Comparison of ENCODE assay signal across 23 cellular contexts in the genomic region with DNA sequence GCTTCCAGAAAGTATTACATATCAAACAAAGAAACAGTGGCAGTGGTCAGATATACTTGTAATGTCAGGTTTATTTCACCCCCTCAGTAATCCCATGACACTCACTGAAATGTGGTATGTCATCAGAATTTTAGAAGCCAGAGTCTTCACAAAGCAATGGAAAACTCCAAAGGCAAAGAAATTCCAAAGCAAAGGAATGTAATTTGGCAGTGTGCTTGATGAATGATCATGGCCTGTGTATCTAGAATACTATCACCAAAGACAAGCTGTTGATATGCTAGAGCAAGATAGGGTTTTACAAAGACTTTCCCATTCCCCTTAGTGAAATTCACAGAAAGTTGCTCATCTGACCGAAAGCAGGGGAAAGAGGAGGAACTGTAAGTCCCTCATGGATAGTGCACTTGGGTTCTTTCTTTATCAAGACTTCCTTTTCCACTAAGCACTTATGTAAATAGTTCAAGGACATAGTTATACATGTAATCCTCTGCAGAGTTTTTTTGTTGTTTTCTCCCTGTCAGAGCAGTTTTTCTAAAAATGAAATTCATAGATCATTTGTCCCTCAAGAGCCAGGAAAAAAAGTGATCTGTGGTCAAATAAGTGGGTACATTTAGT.
DNase-seq lines count a peak whose midpoint lies in the region; ATAC-seq, FAIRE-seq and TF ChIP-seq lines count a peak whose summit lies in the region.
"Had no signal": no experiment of that assay in that cellular context is flagged by ENCODE, and none has a peak within 500 bp of the region (broad histone marks: within the 10 kb centered on the region; RNA-seq: fewer than 3 reads in every experiment).

No MANE protein-coding gene starts in this region.

- CTCF ChIA-PET in HEK293 (lab: Yijun Ruan, JAX), result no interaction called here
- CTCF ChIA-PET in HepG2 (lab: Yijun Ruan, JAX; ENCODE audit: low intra/inter-chr PET ratio, low total read pairs), result no interaction called here
- CTCF ChIA-PET in HEK293T (lab: Yijun Ruan, JAX), result no interaction called here

- POLR2A ChIA-PET in HEK293 (lab: Yijun Ruan, JAX), result no interaction called here
- POLR2A ChIA-PET in HepG2 (lab: Yijun Ruan, JAX), result no interaction called here
- POLR2A ChIA-PET in HEK293T (lab: Yijun Ruan, JAX), result no interaction called here

- WGBS in HepG2 (ENCODE audit: low lambda C conversion rate), result 0% methylated on average over 1 of the region's 1 CpG
- 14% methylated on average over 1 of the region's 1 CpG for WGBS in smooth muscle cell (ENCODE audit: low lambda C conversion rate)

- ATAC-seq in HepG2 (peak; percentile 44; the same call in 2 of the 3 replicates), GM21360 (IDR thresholded peaks at IDR 0.05; ENCODE audit: unreplicated experiment) (no peak)

- H3K27me3 ChIP-seq in HepG2 (ENCODE audit: control insufficient read depth in 1 of 2, insufficient read depth in 2 of 2, low read length in 2 of 2) (no peaks in the 10 kb centered on the region), smooth muscle cell (ENCODE audit: low read depth) (no peaks in the 10 kb centered on the region)
- H3K27me3 ChIP-seq: ascending aorta, dorsolateral prefrontal cortex, uterus had no signal

- no peak overlapping the region for H3K9ac ChIP-seq in HepG2 (ENCODE audit: insufficient read depth, low read depth, low read length)
- H3K9ac ChIP-seq in smooth muscle cell (ENCODE audit: low read depth), result no peak overlapping the region
- H3K9ac ChIP-seq: parathyroid adenoma had no signal

- no peak for FAIRE-seq in HepG2 (lab: Jason Lieb, UNC)
- FAIRE-seq: RCC 7860 had no signal

- BruUV-seq in HepG2 (replicated peaks; lab: Mats Ljungman, UMichigan), result no TSS peak

- H3K4me1 ChIP-seq in HEK293 (ENCODE audit: control insufficient read depth, insufficient read depth, low read length) (no peaks in the 10 kb centered on the region), HepG2 (ENCODE audit: insufficient read depth, low read length) (peaks cover 25% of the 10 kb centered on the region), smooth muscle cell (ENCODE audit: low read depth) (no peaks in the 10 kb centered on the region)
- H3K4me1 ChIP-seq: ascending aorta, parathyroid adenoma, uterus had no signal

- DNase-seq in astrocyte of the hippocampus (ENCODE audit: low read depth, low spot score) (peak; percentile 43), HepG2 (ENCODE audit: low spot score) (peak; percentile 2), smooth muscle cell (lab: John Stamatoyannopoulos, UW; ENCODE audit: unreplicated experiment) (no peak), HEK293T (ENCODE audit: extremely low spot score) (no peak), NCI-H446 treated with DMSO at 0.1 percent for 48 hours (lab: John Stamatoyannopoulos, UW) (no peak)
- DNase-seq: activated effector memory CD4-positive, alpha-beta T cell treated with anti-CD3 and anti-CD28 coated beads, Interleukin-2, amount 50 U/mL, for 16 hours; activated naive CD8-positive, alpha-beta T cell treated with anti-CD3 and anti-CD28 coated beads for 36 hours; activated T-cell treated with anti-CD3 and anti-CD28 coated beads, Interleukin-2, amount 50 U/mL, for 1 hour; dorsolateral prefrontal cortex; H9; islet precursor cell; NCI-H1105 treated with DMSO at 0.1 percent for 48 hours; NCI-H2029; NCI-H2227 treated with DMSO at 0.1 percent for 48 hours; right cardiac atrium; stimulated activated naive CD4-positive, alpha-beta T cell treated with Interleukin-2 at 50 U/mL for 16 hours; uterus had no signal

- H2AFZ ChIP-seq in HepG2 (ENCODE audit: low read length) (no peak overlapping the region), smooth muscle cell (ENCODE audit: low read depth) (peak overlapping the region; percentile 45)
- H2AFZ ChIP-seq: parathyroid adenoma had no signal

- H3K4me2 ChIP-seq in HepG2 (ENCODE audit: low read depth, low read length) (no peak overlapping the region), smooth muscle cell (no peak overlapping the region)

- no peaks in the 10 kb centered on the region for H3K9me3 ChIP-seq in HEK293 (ENCODE audit: control insufficient read depth, insufficient read depth, low read depth, low read length)
- peaks cover 5% of the 10 kb centered on the region; the same call in 1 of the 2 replicates for H3K9me3 ChIP-seq in HepG2 (ENCODE audit: low read length)
- no peaks in the 10 kb centered on the region for H3K9me3 ChIP-seq in smooth muscle cell (replicated peaks; ENCODE audit: low read depth)
- H3K9me3 ChIP-seq: ascending aorta, thoracic aorta, uterus had no signal

- H3K27ac ChIP-seq in HEK293 (ENCODE audit: extremely low read depth, low read depth, low read length) (no peak overlapping the region), HepG2 (ENCODE audit: extremely low read length, insufficient read depth, low read length) (no peak overlapping the region), smooth muscle cell (ENCODE audit: low read depth) (no peak overlapping the region)
- H3K27ac ChIP-seq: ascending aorta, dorsolateral prefrontal cortex, parathyroid adenoma, thoracic aorta, uterus had no signal

- no peak for TF ChIP-seq EP300 in HepG2 (IDR thresholded peaks at IDR 0.05; ENCODE audit: low read depth in 2 of 2, low read length in 2 of 2)
- TF ChIP-seq EP300 in HepG2 (CRISPR knock-in tag; IDR thresholded peaks at IDR 0.05; ENCODE audit: borderline replicate concordance), result no peak

- H3K79me2 ChIP-seq in HepG2 (ENCODE audit: insufficient read depth, low read length) (no peaks in the 10 kb centered on the region), smooth muscle cell (ENCODE audit: low read depth) (no peaks in the 10 kb centered on the region)
- H3K79me2 ChIP-seq: parathyroid adenoma had no signal

- TF ChIP-seq RAD21 in HepG2 (CRISPR knock-in tag; IDR thresholded peaks at IDR 0.05), result no peak

- intact Hi-C loops in HepG2 (cut with micrococcal nuclease; ENCODE audit: unreplicated experiment), result no loop called here

- H3F3A ChIP-seq in smooth muscle cell (ENCODE audit: low read depth), result no peaks in the 10 kb centered on the region

- in situ Hi-C loops in HepG2 (cut with HindIII; ENCODE audit: extremely low pct_ligation_motif_present, low pct_unique_long_range_greater_than_20kb), result no loop called here

- H3K36me3 ChIP-seq in HEK293 (ENCODE audit: control insufficient read depth in 2 of 2, insufficient read depth in 1 of 2, low read length in 2 of 2), result no peaks in the 10 kb centered on the region
- no peaks in the 10 kb centered on the region for H3K36me3 ChIP-seq in HepG2 (replicated peaks in 1 of 2; ENCODE audit: control insufficient read depth in 1 of 2, insufficient read depth in 2 of 2, low read length in 2 of 2)
- H3K36me3 ChIP-seq in smooth muscle cell (ENCODE audit: low read depth), result no peaks in the 10 kb centered on the region
- H3K36me3 ChIP-seq: ascending aorta, thoracic aorta, uterus had no signal

- no peaks in the 10 kb centered on the region for H4K20me1 ChIP-seq in HepG2 (ENCODE audit: insufficient read depth, low read length)
- H4K20me1 ChIP-seq in smooth muscle cell (ENCODE audit: low read depth), result no peaks in the 10 kb centered on the region

- H3K4me3 ChIP-seq in HEK293 (ENCODE audit: low read depth, low read length), result no peak overlapping the region
- no peak overlapping the region for H3K4me3 ChIP-seq in HepG2 (replicated peaks in 1 of 3; ENCODE audit: insufficient read depth in 1 of 3, low read depth in 2 of 3, low read length in 3 of 3)
- H3K4me3 ChIP-seq in smooth muscle cell, result no peak overlapping the region
- H3K4me3 ChIP-seq: ascending aorta, dorsolateral prefrontal cortex, thoracic aorta, uterus had no signal

- no peak for TF ChIP-seq POLR2A in HepG2 (IDR thresholded peaks at IDR 0.05; ENCODE audit: insufficient read depth in 1 of 2, low read depth in 2 of 2, low read length in 2 of 2)

- TF ChIP-seq CTCF in HEK293 (tag by site-specific recombination; IDR thresholded peaks at IDR 0.05) (no peak), HepG2 (CRISPR knock-in tag; IDR thresholded peaks at IDR 0.05) (no peak), smooth muscle cell (IDR thresholded peaks at IDR 0.05; ENCODE audit: borderline replicate concordance, insufficient read depth, poor library complexity, severe bottlenecking) (no peak)

TF ChIP-seq in HEK293, 187 proteins besides CTCF, POLR2A, EP300 and RAD21:
- 0 out of 2 replicates have a peak, but pooled peaks have one; percentile 18 for TF ChIP-seq PRDM1 (tag by site-specific recombination; IDR thresholded peaks at IDR 0.05)
- no peak for TF ChIP-seq HOXD13 (CRISPR knock-in tag; IDR thresholded peaks at IDR 0.05; ENCODE audit: borderline replicate concordance)

TF ChIP-seq in HepG2, 621 proteins besides CTCF, POLR2A, EP300 and RAD21 (continues in another document):
- TF ChIP-seq ATM (IDR thresholded peaks at IDR 0.05; ENCODE audit: borderline replicate concordance), result no peak
- no peak for TF ChIP-seq SIN3A (IDR thresholded peaks at IDR 0.05; ENCODE audit: borderline replicate concordance, low read depth, low read length)
- TF ChIP-seq ARNTL (CRISPR knock-in tag; IDR thresholded peaks at IDR 0.05), result no peak
- no peak for TF ChIP-seq ZNF510 (CRISPR knock-in tag; IDR thresholded peaks at IDR 0.05; ENCODE audit: low read depth)
- TF ChIP-seq PCBP1 (IDR thresholded peaks at IDR 0.05; ENCODE audit: borderline replicate concordance, low read depth, low read length), result no peak
- TF ChIP-seq MTF1 (CRISPR knock-in tag; IDR thresholded peaks at IDR 0.05), result no peak
- no peak for TF ChIP-seq SMYD3 (CRISPR knock-in tag; IDR thresholded peaks at IDR 0.05)
- no peak for TF ChIP-seq ZNF44 (CRISPR knock-in tag; IDR thresholded peaks at IDR 0.05)
- TF ChIP-seq, protein P1, sequence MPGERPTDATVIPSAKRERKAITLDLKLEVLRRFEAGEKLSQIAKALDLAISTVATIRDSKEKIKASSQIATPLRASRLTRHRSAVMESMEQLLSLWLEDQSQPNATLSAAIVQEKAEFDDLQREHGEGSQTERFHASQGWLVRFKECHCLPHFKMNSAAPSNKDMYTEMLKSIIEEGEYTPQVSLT (CRISPR knock-in tag; IDR thresholded peaks at IDR 0.05; ENCODE audit: borderline replicate concordance, low read depth), result no peak

TF ChIP-seq in HEK293T, 16 proteins besides CTCF, POLR2A, EP300 and RAD21 (continues in another document):
- TF ChIP-seq SUZ12 (IDR thresholded peaks at IDR 0.05), result no peak
- no peak for TF ChIP-seq HDGF (IDR thresholded peaks at IDR 0.05; ENCODE audit: borderline replicate concordance)
- no peak for TF ChIP-seq ELF4 (IDR thresholded peaks at IDR 0.05)
- no peak for TF ChIP-seq ARNT (IDR thresholded peaks at IDR 0.05)
- TF ChIP-seq PKNOX1 (IDR thresholded peaks at IDR 0.05), result no peak
- no peak for TF ChIP-seq SP1 (IDR thresholded peaks at IDR 0.05)
- TF ChIP-seq LEF1 (IDR thresholded peaks at IDR 0.05; ENCODE audit: borderline replicate concordance), result no peak
- no peak for TF ChIP-seq BHLHE40 (IDR thresholded peaks at IDR 0.05; ENCODE audit: borderline replicate concordance)

Comparison
In these comparisons a context has a peak if more than half of its experiments do, and no peak if none do; other contexts are left out.
1. DNase-seq: peak in astrocyte of the hippocampus (single experiment) and HepG2 (single experiment); none in smooth muscle cell (single experiment), HEK293T (single experiment) and NCI-H446 treated with DMSO at 0.1 percent for 48 hours (single experiment).